In the genomic region with DNA sequence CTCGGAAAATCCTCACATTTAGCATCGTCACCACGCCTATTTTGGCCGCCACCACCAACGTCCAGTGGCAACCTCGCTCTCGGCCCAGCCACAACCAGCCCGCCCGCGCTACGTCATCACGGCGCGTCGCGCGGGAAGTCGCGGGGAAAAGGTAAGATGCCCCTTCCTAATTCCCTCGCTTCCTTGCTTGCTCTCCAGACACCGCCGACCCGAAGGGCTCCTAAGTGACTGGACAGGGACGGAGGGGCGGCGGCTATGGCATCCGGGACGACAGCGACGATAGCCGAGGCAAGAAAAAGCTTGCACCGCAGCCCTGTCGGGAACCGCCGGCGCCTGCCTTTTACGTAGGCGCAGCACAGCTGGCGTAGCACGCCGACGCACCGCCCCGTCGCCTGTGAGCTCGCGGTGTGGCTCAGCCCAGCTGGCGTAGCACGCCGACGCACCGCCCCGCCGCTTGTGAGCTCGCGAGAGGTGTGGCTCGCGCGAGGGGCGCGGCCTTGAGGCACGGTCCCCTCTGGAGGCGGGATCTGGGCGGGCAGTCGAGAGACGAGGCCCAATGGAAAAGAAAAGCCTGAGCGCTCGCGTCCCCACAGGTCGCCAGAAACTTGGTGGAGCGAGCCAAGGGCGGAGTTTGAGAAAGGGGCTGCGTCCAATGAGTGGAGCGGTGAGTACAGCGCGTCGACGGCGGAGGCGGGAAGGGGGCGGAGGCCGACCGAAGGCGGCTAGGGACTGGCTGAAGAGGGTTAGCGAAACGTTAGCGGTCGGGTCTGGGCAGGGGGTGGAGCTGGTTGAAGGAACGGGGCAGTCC, we compare ENCODE assay signal across 8 cellular contexts. TPM values are rescaled to one million over a fixed set of nuclear protein-coding genes. Genes with fewer than 3 reads are reported as not detected.
A peak's percentile ranks its signal among the peaks of the same experiment; 100 is the strongest.
DNase-seq lines count a peak whose midpoint lies in the region; ATAC-seq and TF ChIP-seq lines count a peak whose summit lies in the region.

A gene (plus strand): TSS at position 787 of the 808 bp plus-strand sequence. CDS start 626 bp downstream, outside the sequence.

- no peaks in the 10 kb centered on the region for H3K9me2 ChIP-seq in PC-3 (replicated peaks; ENCODE audit: low read length)

- BruUV-seq in PC-3 (replicated peaks; lab: Mats Ljungman, UMichigan): no TSS peak

- H3F3A ChIP-seq in PC-3 (ENCODE audit: low read length, unreplicated experiment): no peaks in the 10 kb centered on the region

- peak within 1 kb of the TSS; percentile 81 for H3K4me3 ChIP-seq in PC-3 (ENCODE audit: low read length)

- CTCF ChIA-PET in PC-3 (lab: Charles Lee): no interaction called here

- peak within 1 kb of the TSS; percentile 92 for H3K4me2 ChIP-seq in PC-3 (ENCODE audit: low read length)

- H3K9ac ChIP-seq in PC-3 (ENCODE audit: low read length): peak within 1 kb of the TSS; percentile 94

- peak within 1 kb of the TSS; percentile 89 for H3K27ac ChIP-seq in PC-3 (ENCODE audit: low read length)
- peak within 1 kb of the TSS; percentile 88 for H3K27ac ChIP-seq in epithelial cell of prostate

- no peak for TF ChIP-seq RAD21 in Ishikawa (IDR thresholded peaks at IDR 0.05; ENCODE audit: low read depth)

- no peaks in the 10 kb centered on the region for H3K9me3 ChIP-seq in PC-3 (ENCODE audit: low read length)

- POLR2A ChIA-PET in PC-3 (lab: Charles Lee; ENCODE audit: unreplicated experiment): interaction anchor here (0.5 to 1.4 kb wide), 15 partner anchors 12 to 1672 kb away, joined by 3 to 11 read pairs (median 4); a partner anchor contains a TSS

- H2AFZ ChIP-seq in PC-3 (ENCODE audit: low read length): peak within 1 kb of the TSS; percentile 93

- peaks cover 13% of the 10 kb centered on the region; the same call in 1 of the 2 replicates for H3K4me1 ChIP-seq in PC-3 (ENCODE audit: insufficient read depth, low read length)

- no peak for TF ChIP-seq CTCF in PC-3 (conservative IDR thresholded peaks at IDR 0.05; ENCODE audit: low read depth, low read length)

- H3K36me3 ChIP-seq in PC-3 (ENCODE audit: low read depth, low read length): no peaks in the 10 kb centered on the region; the same call in 1 of the 2 replicates

- ATAC-seq in GM21576 (IDR thresholded peaks at IDR 0.05; ENCODE audit: unreplicated experiment): peak; percentile 86
- ATAC-seq in PC-3: peak; percentile 85

- DNase-seq in DMS114 treated with DMSO at 0.1 percent for 48 hours (lab: John Stamatoyannopoulos, UW; ENCODE audit: unreplicated experiment): peak; percentile 94
- DNase-seq in PC-3: peak; percentile 98
- peak; percentile 92 for DNase-seq in activated T-cell treated with anti-CD3 and anti-CD28 coated beads, Interleukin-2, amount 50 U/mL, for 1 hour
- peak; percentile 92 for DNase-seq in epithelial cell of prostate (ENCODE audit: low read depth, low spot score)
- peak; percentile 97 for DNase-seq in mucosa of gallbladder (ENCODE audit: low spot score)
- DNase-seq in stimulated activated CD8-positive, alpha-beta memory T cell treated with anti-CD3 and anti-CD28 coated beads, Interleukin-4, amount 100 ng/mL, for 4 hours (ENCODE audit: low read depth in 2 of 2, low spot score in 1 of 2): peak; percentile 78 to 90

- no peaks in the 10 kb centered on the region for H3K27me3 ChIP-seq in PC-3 (ENCODE audit: low read length)

- TF ChIP-seq EP300 in Ishikawa (IDR thresholded peaks at IDR 0.05; ENCODE audit: borderline replicate concordance): no peak

- H4K20me1 ChIP-seq in PC-3 (ENCODE audit: low read length): no peaks in the 10 kb centered on the region

- intact Hi-C loops in PC-3 (cut with micrococcal nuclease): loop anchor here (1.0 to 5.0 kb wide), 3 partner anchors 89 to 111 kb away; a partner anchor contains a TSS

- no peaks in the 10 kb centered on the region for H3K79me2 ChIP-seq in PC-3 (ENCODE audit: low read length)

TF ChIP-seq in Ishikawa, 13 proteins besides CTCF, POLR2A, EP300 and RAD21:
- TF ChIP-seq CREB1 (IDR thresholded peaks at IDR 0.05; ENCODE audit: low read depth) (peak; percentile 96), FOXM1 (IDR thresholded peaks at IDR 0.05; ENCODE audit: borderline replicate concordance, low read depth) (no peak), CEBPB (IDR thresholded peaks at IDR 0.05) (no peak), YY1 (IDR thresholded peaks at IDR 0.05; ENCODE audit: low read depth) (no peak), TEAD4 (IDR thresholded peaks at IDR 0.05) (no peak), TAF1 (IDR thresholded peaks at IDR 0.05; ENCODE audit: low read depth) (0 out of 2 replicates have a peak, but pooled peaks have one; percentile 21)
- TF ChIP-seq, protein P1, sequence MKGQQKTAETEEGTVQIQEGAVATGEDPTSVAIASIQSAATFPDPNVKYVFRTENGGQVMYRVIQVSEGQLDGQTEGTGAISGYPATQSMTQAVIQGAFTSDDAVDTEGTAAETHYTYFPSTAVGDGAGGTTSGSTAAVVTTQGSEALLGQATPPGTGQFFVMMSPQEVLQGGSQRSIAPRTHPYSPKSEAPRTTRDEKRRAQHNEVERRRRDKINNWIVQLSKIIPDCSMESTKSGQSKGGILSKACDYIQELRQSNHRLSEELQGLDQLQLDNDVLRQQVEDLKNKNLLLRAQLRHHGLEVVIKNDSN (IDR thresholded peaks at IDR 0.05): no peak
- TF ChIP-seq, protein P2, sequence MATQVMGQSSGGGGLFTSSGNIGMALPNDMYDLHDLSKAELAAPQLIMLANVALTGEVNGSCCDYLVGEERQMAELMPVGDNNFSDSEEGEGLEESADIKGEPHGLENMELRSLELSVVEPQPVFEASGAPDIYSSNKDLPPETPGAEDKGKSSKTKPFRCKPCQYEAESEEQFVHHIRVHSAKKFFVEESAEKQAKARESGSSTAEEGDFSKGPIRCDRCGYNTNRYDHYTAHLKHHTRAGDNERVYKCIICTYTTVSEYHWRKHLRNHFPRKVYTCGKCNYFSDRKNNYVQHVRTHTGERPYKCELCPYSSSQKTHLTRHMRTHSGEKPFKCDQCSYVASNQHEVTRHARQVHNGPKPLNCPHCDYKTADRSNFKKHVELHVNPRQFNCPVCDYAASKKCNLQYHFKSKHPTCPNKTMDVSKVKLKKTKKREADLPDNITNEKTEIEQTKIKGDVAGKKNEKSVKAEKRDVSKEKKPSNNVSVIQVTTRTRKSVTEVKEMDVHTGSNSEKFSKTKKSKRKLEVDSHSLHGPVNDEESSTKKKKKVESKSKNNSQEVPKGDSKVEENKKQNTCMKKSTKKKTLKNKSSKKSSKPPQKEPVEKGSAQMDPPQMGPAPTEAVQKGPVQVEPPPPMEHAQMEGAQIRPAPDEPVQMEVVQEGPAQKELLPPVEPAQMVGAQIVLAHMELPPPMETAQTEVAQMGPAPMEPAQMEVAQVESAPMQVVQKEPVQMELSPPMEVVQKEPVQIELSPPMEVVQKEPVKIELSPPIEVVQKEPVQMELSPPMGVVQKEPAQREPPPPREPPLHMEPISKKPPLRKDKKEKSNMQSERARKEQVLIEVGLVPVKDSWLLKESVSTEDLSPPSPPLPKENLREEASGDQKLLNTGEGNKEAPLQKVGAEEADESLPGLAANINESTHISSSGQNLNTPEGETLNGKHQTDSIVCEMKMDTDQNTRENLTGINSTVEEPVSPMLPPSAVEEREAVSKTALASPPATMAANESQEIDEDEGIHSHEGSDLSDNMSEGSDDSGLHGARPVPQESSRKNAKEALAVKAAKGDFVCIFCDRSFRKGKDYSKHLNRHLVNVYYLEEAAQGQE (IDR thresholded peaks at IDR 0.05; ENCODE audit: low read depth): no peak
TF ChIP-seq in Ishikawa: peak in this region for 2.

RNA-seq across cellular contexts. Expression of the gene that starts here (rescaled TPM):
- 58.0 and 61.7 TPM in 2 replicates for total RNA-seq in PC-3 (2014; rRNA removed)
- total RNA-seq in mucosa of gallbladder: 108 TPM

Comparison
In these comparisons a context has a peak if more than half of its experiments do, and no peak if none do; other contexts are left out.
1. Peak in every context shown above with its lines: DNase-seq, ATAC-seq, H3K4me3 ChIP-seq and H3K27ac ChIP-seq.